In genomic region chr10:58414270-58415041, GRCh38 we compare ENCODE assay signal across 9 cellular contexts. TPM values are rescaled to one million over a fixed set of nuclear protein-coding genes. Genes with fewer than 3 reads are reported as not detected.
DNase-seq lines count a peak whose midpoint lies in the region; FAIRE-seq and TF ChIP-seq lines count a peak whose summit lies in the region.
"Had no signal": no experiment of that assay in that cellular context is flagged by ENCODE, and none has a peak within 500 bp of the region (broad histone marks: within the 10 kb centered on the region; RNA-seq: fewer than 3 reads in every experiment).

No MANE protein-coding gene starts in this region.

- H2AFZ ChIP-seq in mesenchymal stem cell (ENCODE audit: low read depth, low read length), result no peak overlapping the region

- no peak overlapping the region for H3K23ac ChIP-seq in mesenchymal stem cell (ENCODE audit: low read length in 2 of 2)

- peak overlapping the region; percentile 95 for H2AK5ac ChIP-seq in mesenchymal stem cell (ENCODE audit: low read length, severe bottlenecking)

- H3K9ac ChIP-seq in mesenchymal stem cell (ENCODE audit: low read length), result peak overlapping the region; percentile 74

- peaks cover 7% of the 10 kb centered on the region for H3K79me1 ChIP-seq in mesenchymal stem cell (replicated peaks; ENCODE audit: low read length, poor library complexity, severe bottlenecking)

- no peak overlapping the region for H2BK120ac ChIP-seq in mesenchymal stem cell (ENCODE audit: low read depth, low read length)

- H4K8ac ChIP-seq in mesenchymal stem cell (ENCODE audit: low read length), result peak overlapping the region; percentile 49

- H3K36me3 ChIP-seq in bronchial epithelial cell (ENCODE audit: control insufficient read depth, insufficient read depth, low read length) (no peaks in the 10 kb centered on the region), mesenchymal stem cell (ENCODE audit: control insufficient read depth in 1 of 2, insufficient read depth in 2 of 2, low read depth in 1 of 2, low read length in 2 of 2) (no peaks in the 10 kb centered on the region)

- H3K9me3 ChIP-seq in mesenchymal stem cell (ENCODE audit: control insufficient read depth, low read length), result no peaks in the 10 kb centered on the region

- no peak for FAIRE-seq in bronchial epithelial cell (lab: Jason Lieb, UNC)

- no peak overlapping the region for H2BK5ac ChIP-seq in mesenchymal stem cell (ENCODE audit: low read depth, low read length, poor library complexity, severe bottlenecking)

- peaks cover 4% of the 10 kb centered on the region for H3K4me1 ChIP-seq in mesenchymal stem cell (ENCODE audit: control insufficient read depth, insufficient read depth, low read depth, low read length)

- H3K14ac ChIP-seq in mesenchymal stem cell (ENCODE audit: low read length in 2 of 2), result no peak overlapping the region

- TF ChIP-seq CTCF in bronchial epithelial cell (IDR thresholded peaks at IDR 0.05; ENCODE audit: insufficient read depth, low read length, severe bottlenecking), result peak; percentile 34

- no peak overlapping the region for H3K18ac ChIP-seq in mesenchymal stem cell (ENCODE audit: low read depth in 1 of 2, low read length in 2 of 2)

- WGBS in mesenchymal stem cell, result 63% methylated on average over 4 of the region's 5 CpGs

- H3K4me3 ChIP-seq in bronchial epithelial cell (ENCODE audit: low read depth, low read length) (no peak overlapping the region), mesenchymal stem cell (ENCODE audit: insufficient read depth in 1 of 2, low read depth in 1 of 2, low read length in 2 of 2) (peak overlapping the region in 1 of 2 experiments; percentile 48)

- H3K27me3 ChIP-seq in bronchial epithelial cell (ENCODE audit: control insufficient read depth, insufficient read depth, low read length) (no peaks in the 10 kb centered on the region), mesenchymal stem cell (ENCODE audit: control insufficient read depth in 1 of 2, insufficient read depth in 1 of 2, low read length in 2 of 2) (no peaks in the 10 kb centered on the region)

- H3K4ac ChIP-seq in mesenchymal stem cell (ENCODE audit: low read depth in 1 of 2, low read length in 2 of 2), result no peak overlapping the region

- H3K4me2 ChIP-seq in mesenchymal stem cell (ENCODE audit: low read length, poor library complexity, severe bottlenecking), result no peak overlapping the region

- peak overlapping the region; percentile 62 for H3K27ac ChIP-seq in mesenchymal stem cell (ENCODE audit: low read length, poor library complexity, severe bottlenecking)

- no peak overlapping the region for H2BK12ac ChIP-seq in mesenchymal stem cell (ENCODE audit: low read length in 2 of 2)

- no peak overlapping the region for H4K91ac ChIP-seq in mesenchymal stem cell (ENCODE audit: low read length)

- no peak overlapping the region for H2BK15ac ChIP-seq in mesenchymal stem cell (ENCODE audit: low read depth, poor library complexity, severe bottlenecking)

- DNase-seq in COR-L47 (lab: John Stamatoyannopoulos, UW), result peak; percentile 25
- peak; percentile 81 for DNase-seq in M059J (ENCODE audit: low read depth)
- DNase-seq in bronchial epithelial cell (ENCODE audit: low read depth), result peak; percentile 64
- peak; percentile 59 for DNase-seq in mesenchymal stem cell
- DNase-seq in NCI-H146 (lab: John Stamatoyannopoulos, UW), result no peak
- DNase-seq in putamen (ENCODE audit: low spot score), result no peak
- DNase-seq in stimulated activated naive CD4-positive, alpha-beta T cell (lab: John Stamatoyannopoulos, UW), result no peak
- DNase-seq in T-helper 9 cell, result no peak
- DNase-seq: NCI-H2171 had no signal

RNA-seq across cellular contexts. Expression of gene TFAM, which starts 29.2 kb away (rescaled TPM):
- total RNA-seq in M059J (2014; rRNA removed; shearing (Covaris generic)), result 41.7 and 42.2 TPM in 2 replicates
- total RNA-seq in bronchial epithelial cell, result 31.9 and 36.1 TPM in 2 replicates
- 24.4 TPM for polyA plus RNA-seq in mesenchymal stem cell (2013, experiment 1 of 2)
- 23.2 TPM for polyA plus RNA-seq in mesenchymal stem cell (2013, experiment 2 of 2)

Comparison
In these comparisons a context has a peak if more than half of its experiments do, and no peak if none do; other contexts are left out.
1. DNase-seq: peak in COR-L47 (single experiment), M059J (single experiment), bronchial epithelial cell (single experiment) and mesenchymal stem cell (single experiment); none in NCI-H146 (single experiment), putamen (single experiment), stimulated activated naive CD4-positive, alpha-beta T cell (0 of 6) and T-helper 9 cell (single experiment).